In the genomic region with DNA sequence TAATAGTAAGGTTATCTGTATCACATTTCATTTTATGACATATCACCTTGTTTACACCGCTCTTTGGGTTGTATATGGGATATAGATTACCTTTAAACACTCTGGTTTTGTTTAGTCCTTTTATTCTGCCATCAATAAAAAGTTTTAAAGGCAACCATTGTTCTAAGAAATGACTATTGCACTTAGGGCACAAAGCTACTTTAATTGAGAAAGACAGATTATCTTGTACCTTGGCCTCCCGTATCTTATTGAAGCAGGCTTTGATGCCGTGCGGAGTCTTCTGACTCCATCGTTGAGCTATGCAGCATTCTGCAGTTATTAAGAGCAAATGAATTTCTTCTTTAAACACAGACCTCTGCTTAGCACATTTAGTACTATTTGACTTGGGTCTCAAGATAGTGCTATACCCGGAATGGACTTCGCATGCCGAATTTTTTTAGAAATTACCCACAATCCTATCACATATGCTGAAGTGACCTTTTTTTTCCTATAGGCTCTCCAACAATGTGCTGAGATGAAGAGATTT, we compare ENCODE assay signal across 17 cellular contexts. TPM values are rescaled to one million over a fixed set of nuclear protein-coding genes. Genes with fewer than 3 reads are reported as not detected.
DNase-seq lines count a peak whose midpoint lies in the region; ATAC-seq and TF ChIP-seq lines count a peak whose summit lies in the region.
"Had no signal": no experiment of that assay in that cellular context is flagged by ENCODE, and none has a peak within 500 bp of the region (broad histone marks: within the 10 kb centered on the region; RNA-seq: fewer than 3 reads in every experiment).

No MANE protein-coding gene starts in this region.

- no peak overlapping the region for H3K4me3 Mint-ChIP-seq in stimulated activated naive B cell treated with anti-CD40 and anti-IgM and Interleukin-4, amounts not matched to agents 10 μg/mL and 1 μg/mL and 100 μg/mL, for 72 hours
- H3K4me3 Mint-ChIP-seq: activated CD4-positive, alpha-beta T cell treated with anti-CD3 and anti-CD28 coated beads, Interleukin-2, amount 10 ng/mL, durations not matched to agents 7 days and 5 days; activated T-cell treated with anti-CD3 and anti-CD28 coated beads, Interleukin-2, amount 50 U/mL, for 72 hours had no signal

- no peaks in the 10 kb centered on the region for H3K9me3 ChIP-seq in gastroesophageal sphincter
- H3K9me3 ChIP-seq: prostate gland had no signal

- no peaks in the 10 kb centered on the region for H3K27me3 ChIP-seq in gastroesophageal sphincter

- peaks cover 0 to 4% of the 10 kb centered on the region in 2 donors for H3K36me3 ChIP-seq in gastroesophageal sphincter
- H3K36me3 ChIP-seq: prostate gland had no signal

- H3K4me1 Mint-ChIP-seq in stimulated activated naive B cell treated with anti-CD40 and anti-IgM and Interleukin-4, amounts not matched to agents 10 μg/mL and 1 μg/mL and 100 μg/mL, for 72 hours, result no peaks in the 10 kb centered on the region
- H3K4me1 Mint-ChIP-seq: activated CD4-positive, alpha-beta T cell treated with anti-CD3 and anti-CD28 coated beads, Interleukin-2, amount 10 ng/mL, durations not matched to agents 7 days and 5 days had no signal

- H3K4me3 ChIP-seq in gastroesophageal sphincter, result no peak overlapping the region
- no peak overlapping the region for H3K4me3 ChIP-seq in retinal pigment epithelial cell (ENCODE audit: low read length)
- H3K4me3 ChIP-seq: prostate gland had no signal

- peak; percentile 90 for ATAC-seq in gastroesophageal sphincter
- ATAC-seq in stimulated activated naive B cell treated with anti-CD40 and anti-IgM and Interleukin-4, amounts not matched to agents 10 μg/mL and 1 μg/mL and 100 μg/mL, for 72 hours (replicated peaks), result no peak
- ATAC-seq: activated T-cell treated with anti-CD3 and anti-CD28 coated beads, Interleukin-2, amount 50 U/mL, for 72 hours had no signal

- TF ChIP-seq EP300 in gastroesophageal sphincter (IDR thresholded peaks at IDR 0.05), result peak; percentile 84

- peaks cover 12 to 77% (median 18%) of the 10 kb centered on the region in 3 donors for H3K4me1 ChIP-seq in gastroesophageal sphincter
- H3K4me1 ChIP-seq: prostate gland had no signal

- peak in 1 of 4 experiments; percentile 13 for TF ChIP-seq CTCF in gastroesophageal sphincter (IDR thresholded peaks at IDR 0.05)
- no peak for TF ChIP-seq CTCF in retinal pigment epithelial cell (conservative IDR thresholded peaks at IDR 0.05; ENCODE audit: low read depth, low read length)

- DNase-seq in AG08395 (ENCODE audit: low spot score) (peak; percentile 44), amniotic epithelial cell (ENCODE audit: low read depth) (peak; percentile 97), retinal pigment epithelial cell (ENCODE audit: low read depth) (peak; percentile 41), SIG-M5 treated with dmso at 0.1 percent for 504 hours (lab: John Stamatoyannopoulos, UW; ENCODE audit: unreplicated experiment) (no peak), amniotic stem cell (lab: John Stamatoyannopoulos, UW) (no peak)
- no peak for DNase-seq in stimulated activated naive B cell treated with anti-CD40 and anti-IgM and Interleukin-4, amounts not matched to agents 10 μg/mL and 1 μg/mL and 100 μg/mL, for 72 hours
- DNase-seq in activated CD8-positive, alpha-beta memory T cell treated with anti-CD3 and anti-CD28 coated beads for 24 hours, result no peak
- DNase-seq: activated CD4-positive, alpha-beta T cell treated with anti-CD3 and anti-CD28 coated beads, Interleukin-2, amount 10 ng/mL, durations not matched to agents 7 days and 5 days; activated T-cell treated with anti-CD3 and anti-CD28 coated beads, Interleukin-2, amount 50 U/mL, for 72 hours; amygdala; DMS 273 treated with DMSO at 0.1 percent for 48 hours; MV-4-11; SHP77 treated with DMSO at 0.1 percent for 48 hours; T1000 had no signal

- no peaks in the 10 kb centered on the region for H3K9me3 Mint-ChIP-seq in stimulated activated naive B cell treated with anti-CD40 and anti-IgM and Interleukin-4, amounts not matched to agents 10 μg/mL and 1 μg/mL and 100 μg/mL, for 72 hours
- H3K9me3 Mint-ChIP-seq: activated CD4-positive, alpha-beta T cell treated with anti-CD3 and anti-CD28 coated beads, Interleukin-2, amount 10 ng/mL, durations not matched to agents 7 days and 5 days; activated T-cell treated with anti-CD3 and anti-CD28 coated beads, Interleukin-2, amount 50 U/mL, for 72 hours had no signal

- H3K36me3 Mint-ChIP-seq in stimulated activated naive B cell treated with anti-CD40 and anti-IgM and Interleukin-4, amounts not matched to agents 10 μg/mL and 1 μg/mL and 100 μg/mL, for 72 hours, result no peaks in the 10 kb centered on the region

- WGBS in gastroesophageal sphincter (ENCODE audit: low coverage in 1 of 2), 2 donors, result 38 to 46% methylated on average over 8 of the region's 8 CpGs

- no peak for TF ChIP-seq POLR2A in gastroesophageal sphincter (IDR thresholded peaks at IDR 0.05)

- peak overlapping the region; percentile 81 to 97 (median 88) for H3K27ac ChIP-seq in gastroesophageal sphincter
- H3K27ac ChIP-seq: prostate gland had no signal

- peaks cover 18 to 31% of the 10 kb centered on the region in 2 donors for H3K27me3 Mint-ChIP-seq in stimulated activated naive B cell treated with anti-CD40 and anti-IgM and Interleukin-4, amounts not matched to agents 10 μg/mL and 1 μg/mL and 100 μg/mL, for 72 hours

- H3K27ac Mint-ChIP-seq in stimulated activated naive B cell treated with anti-CD40 and anti-IgM and Interleukin-4, amounts not matched to agents 10 μg/mL and 1 μg/mL and 100 μg/mL, for 72 hours, result no peak overlapping the region
- H3K27ac Mint-ChIP-seq: activated CD4-positive, alpha-beta T cell treated with anti-CD3 and anti-CD28 coated beads, Interleukin-2, amount 10 ng/mL, durations not matched to agents 7 days and 5 days; activated T-cell treated with anti-CD3 and anti-CD28 coated beads, Interleukin-2, amount 50 U/mL, for 72 hours had no signal

RNA-seq across cellular contexts. Expression of a gene that starts 16.7 kb away (rescaled TPM):
- 100 to 1,000 TPM in 3 of 4 donors, 10 to 100 TPM in 1; 89.0 to 277 (median 194) TPM for total RNA-seq in gastroesophageal sphincter
- total RNA-seq: activated CD4-positive, alpha-beta T cell treated with anti-CD3 and anti-CD28 coated beads, Interleukin-2, amount 10 ng/mL, durations not matched to agents 7 days and 5 days; activated T-cell treated with anti-CD3 and anti-CD28 coated beads, Interleukin-2, amount 50 U/mL, for 72 hours; mononuclear cell had no signal

Comparison
In these comparisons a context has a peak if more than half of its experiments do, and no peak if none do; other contexts are left out.
1. DNase-seq: peak in AG08395 (single experiment), amniotic epithelial cell (single experiment) and retinal pigment epithelial cell (single experiment); none in SIG-M5 treated with dmso at 0.1 percent for 504 hours (single experiment), stimulated activated naive B cell treated with anti-CD40 and anti-IgM and Interleukin-4, amounts not matched to agents 10 μg/mL and 1 μg/mL and 100 μg/mL, for 72 hours (single experiment), activated CD8-positive, alpha-beta memory T cell treated with anti-CD3 and anti-CD28 coated beads for 24 hours (single experiment) and amniotic stem cell (single experiment).